Comparison of ENCODE assay signal across 20 cellular contexts in the genomic region with DNA sequence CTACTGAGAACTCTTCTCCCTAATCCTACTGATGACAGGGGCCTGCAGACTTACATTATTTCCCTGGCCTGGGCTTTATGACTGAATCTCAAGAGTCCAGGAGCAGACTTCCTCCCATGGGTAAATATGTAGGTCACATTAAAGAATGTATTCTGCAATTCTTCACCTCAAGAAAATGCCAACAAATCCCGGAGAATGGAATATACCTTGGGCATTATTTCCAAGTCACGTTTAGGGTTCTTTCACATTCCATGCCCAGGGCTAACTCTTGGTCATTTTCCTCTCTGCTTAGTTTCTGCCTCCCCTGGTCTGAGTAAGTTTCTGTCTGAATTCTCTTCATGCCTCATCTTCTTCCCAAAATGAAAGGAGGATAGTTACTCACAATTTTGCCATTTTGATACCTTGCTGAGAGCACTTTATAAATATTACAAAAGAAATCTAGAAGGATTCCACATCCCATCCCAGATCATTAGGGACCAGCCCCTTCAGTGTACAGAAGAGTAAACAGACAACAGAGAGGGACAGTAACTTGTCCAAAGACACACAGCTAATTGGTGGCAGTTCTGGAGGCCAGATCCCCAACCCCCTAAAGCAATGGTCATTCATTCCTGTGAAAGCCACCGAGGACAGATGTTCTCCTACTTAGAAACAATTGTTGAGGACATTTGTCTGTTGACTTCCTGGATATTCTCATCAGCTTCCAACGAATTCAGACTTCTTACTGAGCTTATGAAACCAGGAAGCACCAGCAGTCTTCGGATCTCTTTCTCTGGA. TPM values are rescaled to one million over a fixed set of nuclear protein-coding genes. Genes with fewer than 3 reads are reported as not detected.
A peak's percentile ranks its signal among the peaks of the same experiment; 100 is the strongest.
DNase-seq lines count a peak whose midpoint lies in the region; ATAC-seq, FAIRE-seq and TF ChIP-seq lines count a peak whose summit lies in the region.
"Had no signal": no experiment of that assay in that cellular context is flagged by ENCODE, and none has a peak within 500 bp of the region (broad histone marks: within the 10 kb centered on the region; RNA-seq: fewer than 3 reads in every experiment).

No MANE protein-coding gene starts in this region.

- no peak for TF ChIP-seq RAD21 in A549 (conservative IDR thresholded peaks at IDR 0.05 in 1 of 2, IDR thresholded peaks at IDR 0.05 in 1 of 2)

- TF ChIP-seq CTCF in A549 (IDR thresholded peaks at IDR 0.05) (no peak), GM23338 (conservative IDR thresholded peaks at IDR 0.05; ENCODE audit: low read depth in 2 of 2) (no peak)

- peaks cover 27% of the 10 kb centered on the region for H3K4me1 Mint-ChIP-seq in GM23338
- peaks cover 6% of the 10 kb centered on the region for H3K4me1 Mint-ChIP-seq in activated CD8-positive, alpha-beta T cell treated with anti-CD3 and anti-CD28 coated beads, Interleukin-2, amount 10 ng/mL, durations not matched to agents 7 days and 5 days (ENCODE audit: low read depth)
- peaks cover 8% of the 10 kb centered on the region for H3K4me1 Mint-ChIP-seq in memory B cell

- H3K36me3 Mint-ChIP-seq in GM23338 (ENCODE audit: low read depth), result no peaks in the 10 kb centered on the region
- no peaks in the 10 kb centered on the region for H3K36me3 Mint-ChIP-seq in activated CD8-positive, alpha-beta T cell treated with anti-CD3 and anti-CD28 coated beads, Interleukin-2, amount 10 ng/mL, durations not matched to agents 7 days and 5 days (ENCODE audit: low read depth)
- H3K36me3 Mint-ChIP-seq in memory B cell, result no peaks in the 10 kb centered on the region

- peak overlapping the region; percentile 93 for H2AFZ ChIP-seq in GM23338

- H3K9me3 ChIP-seq in A549, result no peaks in the 10 kb centered on the region
- H3K9me3 ChIP-seq: mucosa of descending colon, prostate gland, transverse colon had no signal

- no peaks in the 10 kb centered on the region for H4K20me1 ChIP-seq in GM23338 (replicated peaks; ENCODE audit: insufficient read depth)

- 35% methylated on average over 5 of the region's 5 CpGs for WGBS in A549 (ENCODE audit: missing lambda C conversion rate)

- H3K9me2 ChIP-seq in GM23338 (ENCODE audit: insufficient read depth), result no peaks in the 10 kb centered on the region; the same call in 1 of the 2 replicates

- no peak overlapping the region for H3K4me3 ChIP-seq in A549
- H3K4me3 ChIP-seq in GM23338, result peak overlapping the region; percentile 45
- H3K4me3 ChIP-seq: mucosa of descending colon had no signal

- H3K9me3 Mint-ChIP-seq in GM23338 (no peaks in the 10 kb centered on the region), memory B cell (no peaks in the 10 kb centered on the region)
- H3K9me3 Mint-ChIP-seq in activated CD8-positive, alpha-beta T cell treated with anti-CD3 and anti-CD28 coated beads, Interleukin-2, amount 10 ng/mL, durations not matched to agents 7 days and 5 days (ENCODE audit: insufficient read depth), result no peaks in the 10 kb centered on the region
- H3K9me3 Mint-ChIP-seq: activated CD4-positive, alpha-beta T cell treated with anti-CD3 and anti-CD28 coated beads, Interleukin-2, amount 10 ng/mL, durations not matched to agents 7 days and 5 days had no signal

- H3K27me3 Mint-ChIP-seq in GM23338 (ENCODE audit: insufficient read depth, low read depth, poor library complexity), result peaks cover 3% of the 10 kb centered on the region
- peaks cover 13% of the 10 kb centered on the region for H3K27me3 Mint-ChIP-seq in activated CD8-positive, alpha-beta T cell treated with anti-CD3 and anti-CD28 coated beads, Interleukin-2, amount 10 ng/mL, durations not matched to agents 7 days and 5 days (ENCODE audit: low read depth)
- no peaks in the 10 kb centered on the region for H3K27me3 Mint-ChIP-seq in memory B cell

- POLR2A ChIA-PET in A549 (lab: Yijun Ruan, JAX), result no interaction called here
- POLR2A ChIA-PET in activated CD8-positive, alpha-beta T cell treated with anti-CD3 and anti-CD28 coated beads, Interleukin-2, amount 10 ng/mL, durations not matched to agents 7 days and 5 days (lab: Charles Lee), result no interaction called here

- DNase-seq in A549 (ENCODE audit: low read depth in 1 of 2, low spot score in 1 of 2) (no peak), GM23338 (ENCODE audit: low spot score) (no peak), memory B cell (ENCODE audit: low spot score in 2 of 2) (no peak), Ammon's horn (ENCODE audit: low spot score) (no peak), NCI-H187 treated with DMSO at 0.1 percent for 48 hours (lab: John Stamatoyannopoulos, UW) (no peak)
- no peak for DNase-seq in activated CD8-positive, alpha-beta T cell treated with anti-CD3 and anti-CD28 coated beads, Interleukin-2, amount 10 ng/mL, durations not matched to agents 7 days and 5 days
- DNase-seq: activated CD4-positive, alpha-beta T cell treated with anti-CD3 and anti-CD28 coated beads, Interleukin-2, amount 10 ng/mL, durations not matched to agents 7 days and 5 days; activated gamma-delta T cell treated with Interleukin-2 at 50 U/mL for 16 hours; brain microvascular endothelial cell; effector CD8-positive, alpha-beta T cell; foreskin keratinocyte; NCI-H1417; NCI-H510A had no signal

- H3K4me2 ChIP-seq in A549 (no peak overlapping the region), GM23338 (peak overlapping the region; percentile 67)

- no peaks in the 10 kb centered on the region for H3K36me3 ChIP-seq in GM23338 (ENCODE audit: insufficient read depth)
- H3K36me3 ChIP-seq: brain microvascular endothelial cell, prostate gland, transverse colon had no signal

- CTCF ChIA-PET in A549 (lab: Yijun Ruan, JAX), result no interaction called here
- CTCF ChIA-PET in activated CD8-positive, alpha-beta T cell treated with anti-CD3 and anti-CD28 coated beads, Interleukin-2, amount 10 ng/mL, durations not matched to agents 7 days and 5 days (lab: Charles Lee), result interaction anchor here (0.6 kb wide), 1 partner anchor 542 kb away, joined by 3 read pairs; no protein-coding TSS in a partner anchor

- H3K4me3 Mint-ChIP-seq in GM23338 (peak overlapping the region; percentile 65), memory B cell (peak overlapping the region; percentile 81)
- H3K4me3 Mint-ChIP-seq in activated CD8-positive, alpha-beta T cell treated with anti-CD3 and anti-CD28 coated beads, Interleukin-2, amount 10 ng/mL, durations not matched to agents 7 days and 5 days, result peak overlapping the region; percentile 50
- H3K4me3 Mint-ChIP-seq: activated CD4-positive, alpha-beta T cell treated with anti-CD3 and anti-CD28 coated beads, Interleukin-2, amount 10 ng/mL, durations not matched to agents 7 days and 5 days had no signal

- H3K27ac Mint-ChIP-seq in GM23338 (no peak overlapping the region), memory B cell (no peak overlapping the region)
- no peak overlapping the region for H3K27ac Mint-ChIP-seq in activated CD8-positive, alpha-beta T cell treated with anti-CD3 and anti-CD28 coated beads, Interleukin-2, amount 10 ng/mL, durations not matched to agents 7 days and 5 days
- H3K27ac Mint-ChIP-seq: activated CD4-positive, alpha-beta T cell treated with anti-CD3 and anti-CD28 coated beads, Interleukin-2, amount 10 ng/mL, durations not matched to agents 7 days and 5 days had no signal

- FAIRE-seq in A549 (lab: Jason Lieb, UNC), result no peak
- FAIRE-seq: islet of Langerhans, RCC 7860 had no signal

- no peaks in the 10 kb centered on the region for H3K27me3 ChIP-seq in GM23338 (ENCODE audit: insufficient read depth)
- H3K27me3 ChIP-seq: brain microvascular endothelial cell, foreskin keratinocyte had no signal

- 0 out of 3 replicates have a peak, but pooled peaks cover 5% of the 10 kb centered on the region for H3K4me1 ChIP-seq in A549
- peaks cover 10% of the 10 kb centered on the region for H3K4me1 ChIP-seq in GM23338 (ENCODE audit: insufficient read depth)
- H3K4me1 ChIP-seq: foreskin keratinocyte, prostate gland had no signal

- no peak for TF ChIP-seq POLR2A in A549 (IDR thresholded peaks at IDR 0.05; ENCODE audit: low read length)

- no peak for TF ChIP-seq EP300 in A549 (IDR thresholded peaks at IDR 0.05)

- ATAC-seq in A549 (no peak), GM23338 (no peak), memory B cell (ENCODE audit: low read depth) (no peak), esophagus mucosa (no peak), HG03520 (IDR thresholded peaks at IDR 0.05; ENCODE audit: unreplicated experiment) (no peak)
- ATAC-seq in activated CD8-positive, alpha-beta T cell treated with anti-CD3 and anti-CD28 coated beads, Interleukin-2, amount 10 ng/mL, durations not matched to agents 7 days and 5 days, result no peak

- no peaks in the 10 kb centered on the region for H3K79me2 ChIP-seq in GM23338 (replicated peaks; ENCODE audit: insufficient read depth)

- no peak overlapping the region for H3K27ac ChIP-seq in A549
- peak overlapping the region; percentile 73; the same call in 1 of the 2 replicates for H3K27ac ChIP-seq in GM23338 (ENCODE audit: low read depth)
- H3K27ac ChIP-seq: brain microvascular endothelial cell, foreskin keratinocyte, prostate gland, transverse colon had no signal

- H3F3A ChIP-seq in GM23338 (replicated peaks; ENCODE audit: low read depth), result no peaks in the 10 kb centered on the region

TF ChIP-seq in A549, 52 proteins besides CTCF, POLR2A, EP300 and RAD21 (continues in another document):
- no peak for TF ChIP-seq MYC (IDR thresholded peaks at IDR 0.05; ENCODE audit: borderline replicate concordance, low read length)

TF ChIP-seq in GM23338, 12 proteins besides CTCF, POLR2A, EP300 and RAD21 (continues in another document):
- TF ChIP-seq ZNF114 (CRISPR knock-in tag; IDR thresholded peaks at IDR 0.05) (no peak), ZNF331 (CRISPR knock-in tag; IDR thresholded peaks at IDR 0.05; ENCODE audit: low read depth) (no peak)

RNA-seq across cellular contexts. Expression of a gene that starts 0.6 kb away (rescaled TPM):
- polyA plus RNA-seq in A549 (2011; rRNA removed), result not detected in 2 replicates
- not detected in 2 replicates for polyA plus RNA-seq in A549 (2012; cell fraction: cytosol; rRNA removed)
- not detected in 2 replicates for polyA plus RNA-seq in A549 (2012; cell fraction: nucleus; rRNA removed)
- polyA plus RNA-seq in A549 (2017; fragmentation: RNase III; extraction: RNeasy Plus Mini Kit Qiagen cat#74134 plus additional on column Dnase treatment), result not detected in 3 replicates
- polyA minus RNA-seq in A549 (2011; rRNA and poly(A)+ RNA removed), result not detected in 2 replicates
- 1.6 and 4.8 TPM in 2 replicates for total RNA-seq in GM23338 (2014; rRNA removed; shearing (Covaris generic))
- 3.7 and 5.3 TPM in 2 replicates for polyA plus RNA-seq in GM23338 (2016; fragmentation: Nextera tagmentation; extraction: Ambion mirVana)
- total RNA-seq in activated CD8-positive, alpha-beta T cell treated with anti-CD3 and anti-CD28 coated beads, Interleukin-2, amount 10 ng/mL, durations not matched to agents 7 days and 5 days, result not detected
- total RNA-seq in esophagus mucosa, result not detected
- total RNA-seq: activated CD4-positive, alpha-beta T cell treated with anti-CD3 and anti-CD28 coated beads, Interleukin-2, amount 10 ng/mL, durations not matched to agents 7 days and 5 days; foreskin keratinocyte; mucosa of descending colon; transverse colon had no signal
- polyA plus RNA-seq: foreskin keratinocyte had no signal

RNA-seq across cellular contexts. Expression of a gene that starts 41.0 kb away (rescaled TPM):
- polyA plus RNA-seq in A549 (2011; rRNA removed) (0.05 TPM in 1 of 2 replicates, not detected in the other), A549 (2017; fragmentation: RNase III; extraction: RNeasy Plus Mini Kit Qiagen cat#74134 plus additional on column Dnase treatment) (not detected in 3 replicates), GM23338 (2016; fragmentation: Nextera tagmentation; extraction: Ambion mirVana) (0.26 and 0.37 TPM in 2 replicates)
- 0.09 and 0.13 TPM in 2 replicates for polyA plus RNA-seq in A549 (2012; cell fraction: cytosol; rRNA removed)
- 0.17 and 0.18 TPM in 2 replicates for polyA plus RNA-seq in A549 (2012; cell fraction: nucleus; rRNA removed)
- polyA minus RNA-seq in A549 (2011; rRNA and poly(A)+ RNA removed), result not detected in 2 replicates
- 0.78 TPM in 1 of 2 replicates, not detected in the other for total RNA-seq in GM23338 (2014; rRNA removed; shearing (Covaris generic))
- not detected for total RNA-seq in activated CD8-positive, alpha-beta T cell treated with anti-CD3 and anti-CD28 coated beads, Interleukin-2, amount 10 ng/mL, durations not matched to agents 7 days and 5 days
- not detected for total RNA-seq in esophagus mucosa
- total RNA-seq: activated CD4-positive, alpha-beta T cell treated with anti-CD3 and anti-CD28 coated beads, Interleukin-2, amount 10 ng/mL, durations not matched to agents 7 days and 5 days; foreskin keratinocyte; transverse colon had no signal
- polyA plus RNA-seq: foreskin keratinocyte had no signal
